ENCODE assay signal across 16 cellular contexts in the genomic region with DNA sequence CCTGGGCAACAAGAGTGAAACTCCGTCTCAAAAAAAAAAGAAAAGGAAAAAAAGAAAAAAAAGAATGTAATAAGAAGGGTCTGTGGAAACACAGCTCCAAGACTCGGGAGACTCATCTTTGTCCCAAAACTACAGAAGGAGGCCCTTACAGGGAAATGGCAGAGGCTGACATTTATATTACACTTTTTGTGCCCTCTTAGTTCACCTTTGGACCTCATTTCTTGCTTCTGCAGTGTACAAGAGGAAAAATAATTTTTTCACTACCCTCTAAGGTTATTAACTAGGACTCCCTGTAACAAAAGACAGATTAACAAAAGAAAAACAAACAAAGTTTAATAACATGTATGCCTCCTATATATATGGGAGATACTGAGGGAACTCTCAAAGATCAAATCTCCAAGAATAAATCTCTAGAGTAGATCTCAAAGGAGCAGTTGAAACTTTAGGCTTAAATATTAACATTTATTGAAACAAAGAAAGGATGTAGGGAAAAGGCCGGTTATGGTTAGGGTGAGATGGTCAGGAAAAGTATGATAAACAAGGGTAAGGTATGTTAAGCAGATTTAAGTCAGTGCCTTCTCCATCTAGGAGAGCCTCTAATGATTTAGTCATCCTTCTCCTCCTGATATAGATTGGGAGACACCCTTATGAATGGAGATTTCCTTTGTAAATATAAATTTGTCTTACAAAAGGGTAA.
DNase-seq lines count a peak whose midpoint lies in the region; ATAC-seq, FAIRE-seq and TF ChIP-seq lines count a peak whose summit lies in the region.
"Had no signal": no experiment of that assay in that cellular context is flagged by ENCODE, and none has a peak within 500 bp of the region (broad histone marks: within the 10 kb centered on the region; RNA-seq: fewer than 3 reads in every experiment).

No MANE protein-coding gene starts in this region.

- WGBS in HepG2 (ENCODE audit: low lambda C conversion rate) = 14% methylated on average over 3 of the region's 3 CpGs
- WGBS in right lobe of liver (ENCODE audit: insufficient coverage, low coverage, low lambda C conversion rate, missing lambda C conversion rate) = 71% methylated on average over 2 of the region's 3 CpGs
- 41% methylated on average over 2 of the region's 3 CpGs for WGBS in K562 (ENCODE audit: insufficient coverage, low coverage, missing lambda C conversion rate)
- WGBS in small intestine, 3 donors = 37 to 61% (median 58%) methylated on average over 3 of the region's 3 CpGs
- 59 to 74% methylated on average over 3 of the region's 3 CpGs for WGBS in tibial nerve, 2 donors

- intact Hi-C loops in HepG2 (cut with micrococcal nuclease; ENCODE audit: unreplicated experiment) = no loop called here
- intact Hi-C loops in right lobe of liver (cut with DNase I) = no loop called here
- intact Hi-C loops in K562 (cut with micrococcal nuclease) = no loop called here
- intact Hi-C loops in activated CD4-positive, alpha-beta T cell treated with anti-CD3 and anti-CD28 coated beads, Interleukin-2, amount 10 ng/mL, durations not matched to agents 24 days and 14 days (cut with micrococcal nuclease) = no loop called here

- H3K27ac ChIP-seq in HepG2 (ENCODE audit: extremely low read length, insufficient read depth, low read length) (no peak overlapping the region), right lobe of liver (no peak overlapping the region), K562 (ENCODE audit: extremely low read depth, low read depth, low read length) (peak overlapping the region; percentile 69; the same call in 2 of the 3 replicates), small intestine (ENCODE audit: low read depth in 1 of 2, low read length in 1 of 2) (no peak overlapping the region), tibial nerve (no peak overlapping the region)
- H3K27ac ChIP-seq: BLaER1 treated with 17β-estradiol and CSF1 and Interleukin-3, amounts not matched to agents 10 nM and 100 nM had no signal

- TF ChIP-seq POLR2A in HepG2 (IDR thresholded peaks at IDR 0.05; ENCODE audit: insufficient read depth in 1 of 2, low read depth in 2 of 2, low read length in 2 of 2) = no peak
- no peak for TF ChIP-seq POLR2A in right lobe of liver (IDR thresholded peaks at IDR 0.05)
- no peak for TF ChIP-seq POLR2A in K562 (conservative IDR thresholded peaks at IDR 0.05)
- TF ChIP-seq POLR2A in tibial nerve (IDR thresholded peaks at IDR 0.05) = no peak

- CTCF ChIA-PET in HepG2 (lab: Yijun Ruan, JAX; ENCODE audit: low intra/inter-chr PET ratio, low total read pairs) = no interaction called here
- CTCF ChIA-PET in K562 (lab: Yijun Ruan, JAX; ENCODE audit: low intra/inter-chr PET ratio) = no interaction called here

- peaks cover 11% of the 10 kb centered on the region for H3K9me3 Mint-ChIP-seq in activated CD4-positive, alpha-beta T cell treated with anti-CD3 and anti-CD28 coated beads, Interleukin-2, amount 10 ng/mL, durations not matched to agents 24 days and 14 days

- H3K36me3 Mint-ChIP-seq in activated CD4-positive, alpha-beta T cell treated with anti-CD3 and anti-CD28 coated beads, Interleukin-2, amount 10 ng/mL, durations not matched to agents 24 days and 14 days (ENCODE audit: low read depth) = no peaks in the 10 kb centered on the region
- H3K36me3 Mint-ChIP-seq: CD4-positive, CD25-positive, alpha-beta regulatory T cell had no signal

- TF ChIP-seq CTCF in HepG2 (CRISPR knock-in tag; IDR thresholded peaks at IDR 0.05) (no peak), right lobe of liver (IDR thresholded peaks at IDR 0.05) (no peak), K562 (IDR thresholded peaks at IDR 0.05 in 2 of 3, conservative IDR thresholded peaks at IDR 0.05 in 1 of 3; ENCODE audit: insufficient read depth in 2 of 3, low read depth in 1 of 3, low read length in 3 of 3) (no peak), tibial nerve (IDR thresholded peaks at IDR 0.05) (no peak)

- H3K4me3 ChIP-seq in HepG2 (replicated peaks in 1 of 3; ENCODE audit: insufficient read depth in 1 of 3, low read depth in 2 of 3, low read length in 3 of 3) = no peak overlapping the region
- no peak overlapping the region for H3K4me3 ChIP-seq in right lobe of liver
- no peak overlapping the region for H3K4me3 ChIP-seq in K562
- H3K4me3 ChIP-seq in small intestine (ENCODE audit: low read depth in 1 of 2, low read length in 2 of 2) = no peak overlapping the region
- no peak overlapping the region for H3K4me3 ChIP-seq in tibial nerve
- H3K4me3 ChIP-seq: BLaER1 treated with 17β-estradiol and CSF1 and Interleukin-3, amounts not matched to agents 10 nM and 100 nM had no signal

- H3K9ac ChIP-seq in HepG2 (ENCODE audit: insufficient read depth, low read depth, low read length) (no peak overlapping the region), K562 (ENCODE audit: insufficient read depth in 1 of 2, low read depth in 2 of 2, low read length in 2 of 2) (peak overlapping the region in 1 of 2 experiments; percentile 21; a peak in 1 of 4 replicates)
- H3K9ac ChIP-seq: BLaER1 treated with 17β-estradiol and CSF1 and Interleukin-3, amounts not matched to agents 10 nM and 100 nM had no signal

- H3K4me1 ChIP-seq in HepG2 (ENCODE audit: insufficient read depth, low read length) (peaks cover 15% of the 10 kb centered on the region), right lobe of liver (no peaks in the 10 kb centered on the region), K562 (replicated peaks in 1 of 2; ENCODE audit: control insufficient read depth in 2 of 2, insufficient read depth in 2 of 2, low read length in 2 of 2) (peaks cover 0 to 9% of the 10 kb centered on the region in 2 experiments; a peak in 3 of 5 replicates), small intestine (ENCODE audit: control insufficient read depth in 2 of 2, insufficient read depth in 1 of 2, low read depth in 1 of 2, low read length in 1 of 2) (no peaks in the 10 kb centered on the region), tibial nerve (no peaks in the 10 kb centered on the region)

- BruUV-seq in HepG2 (replicated peaks; lab: Mats Ljungman, UMichigan) = no TSS peak
- BruUV-seq in K562 (replicated peaks; lab: Mats Ljungman, UMichigan) = no TSS peak

- TF ChIP-seq EP300 in HepG2 (IDR thresholded peaks at IDR 0.05; ENCODE audit: low read depth in 2 of 2, low read length in 2 of 2) (no peak), HepG2 (CRISPR knock-in tag; IDR thresholded peaks at IDR 0.05; ENCODE audit: borderline replicate concordance) (no peak), K562 (IDR thresholded peaks at IDR 0.05; ENCODE audit: low read length) (no peak), tibial nerve (IDR thresholded peaks at IDR 0.05) (no peak)

- H3K4me1 Mint-ChIP-seq in activated CD4-positive, alpha-beta T cell treated with anti-CD3 and anti-CD28 coated beads, Interleukin-2, amount 10 ng/mL, durations not matched to agents 24 days and 14 days = no peaks in the 10 kb centered on the region
- H3K4me1 Mint-ChIP-seq: CD4-positive, CD25-positive, alpha-beta regulatory T cell had no signal

- FAIRE-seq in HepG2 (lab: Jason Lieb, UNC) (no peak), K562 (lab: Jason Lieb, UNC) (no peak), small intestine (lab: Jason Lieb, UNC) (no peak)
- FAIRE-seq: H54 had no signal

- in situ Hi-C loops in HepG2 (cut with HindIII; ENCODE audit: extremely low pct_ligation_motif_present, low pct_unique_long_range_greater_than_20kb) (no loop called here), K562 (cut with MboI) (no loop called here)

- H3K4me2 ChIP-seq in HepG2 (ENCODE audit: low read depth, low read length) (peak overlapping the region; percentile 9; the same call in 1 of the 2 replicates), K562 (ENCODE audit: insufficient read depth, low read length) (peak overlapping the region; percentile 28; the same call in 1 of the 2 replicates)
- H3K4me2 ChIP-seq: BLaER1 treated with 17β-estradiol and CSF1 and Interleukin-3, amounts not matched to agents 10 nM and 100 nM had no signal

- DNase-seq in HepG2 (ENCODE audit: low spot score) (no peak), right lobe of liver (no peak), K562 (ENCODE audit: extremely low read depth in 1 of 4, low spot score in 3 of 4) (no peak), kidney tubule cell (ENCODE audit: low spot score) (peak; percentile 24), small intestine (peak; percentile 17), NCI-H82 treated with DMSO at 0.1 percent for 48 hours (lab: John Stamatoyannopoulos, UW; ENCODE audit: unreplicated experiment) (no peak), tibial nerve (ENCODE audit: low spot score in 2 of 2) (no peak)
- DNase-seq in activated CD4-positive, alpha-beta T cell treated with anti-CD3 and anti-CD28 coated beads, Interleukin-2, amount 10 ng/mL, durations not matched to agents 24 days and 14 days = no peak
- DNase-seq: 8988T; ACHN; Calu3; CD4-positive, CD25-positive, alpha-beta regulatory T cell; DMS 273 treated with DMSO at 0.1 percent for 48 hours had no signal

- no peaks in the 10 kb centered on the region for H3K27me3 ChIP-seq in HepG2 (ENCODE audit: control insufficient read depth in 1 of 2, insufficient read depth in 2 of 2, low read length in 2 of 2)
- no peaks in the 10 kb centered on the region for H3K27me3 ChIP-seq in right lobe of liver
- no peaks in the 10 kb centered on the region for H3K27me3 ChIP-seq in K562 (ENCODE audit: control insufficient read depth in 2 of 2, insufficient read depth in 2 of 2, low read length in 2 of 2)
- no peaks in the 10 kb centered on the region for H3K27me3 ChIP-seq in small intestine (ENCODE audit: control insufficient read depth in 2 of 2, insufficient read depth in 2 of 2, low read length in 2 of 2)
- H3K27me3 ChIP-seq in tibial nerve = no peaks in the 10 kb centered on the region
- H3K27me3 ChIP-seq: BLaER1 treated with 17β-estradiol and CSF1 and Interleukin-3, amounts not matched to agents 10 nM and 100 nM had no signal

- TF ChIP-seq RAD21 in HepG2 (CRISPR knock-in tag; IDR thresholded peaks at IDR 0.05) (no peak), K562 (CRISPR knock-in tag; conservative IDR thresholded peaks at IDR 0.05 in 1 of 2, IDR thresholded peaks at IDR 0.05 in 1 of 2) (no peak)

- no peaks in the 10 kb centered on the region for H4K20me1 ChIP-seq in HepG2 (ENCODE audit: insufficient read depth, low read length)
- H4K20me1 ChIP-seq in K562 (replicated peaks; ENCODE audit: control insufficient read depth, insufficient read depth, low read length) = no peaks in the 10 kb centered on the region
- H4K20me1 ChIP-seq: BLaER1 treated with 17β-estradiol and CSF1 and Interleukin-3, amounts not matched to agents 10 nM and 100 nM had no signal

- no peak overlapping the region for H2AFZ ChIP-seq in HepG2 (ENCODE audit: low read length)
- peak overlapping the region; percentile 65 for H2AFZ ChIP-seq in K562 (ENCODE audit: low read depth, low read length)

- H3K9me3 ChIP-seq in HepG2 (ENCODE audit: low read length) (peaks cover 11% of the 10 kb centered on the region; the same call in 1 of the 2 replicates), right lobe of liver (no peaks in the 10 kb centered on the region), K562 (replicated peaks; ENCODE audit: control insufficient read depth, insufficient read depth, low read depth, low read length) (peaks cover 20% of the 10 kb centered on the region), small intestine (ENCODE audit: control insufficient read depth, low read depth) (no peaks in the 10 kb centered on the region), tibial nerve (no peaks in the 10 kb centered on the region)

- H3K4me3 Mint-ChIP-seq in activated CD4-positive, alpha-beta T cell treated with anti-CD3 and anti-CD28 coated beads, Interleukin-2, amount 10 ng/mL, durations not matched to agents 24 days and 14 days = no peak overlapping the region
- H3K4me3 Mint-ChIP-seq: CD4-positive, CD25-positive, alpha-beta regulatory T cell had no signal

- H3K36me3 ChIP-seq in HepG2 (replicated peaks in 1 of 2; ENCODE audit: control insufficient read depth in 1 of 2, insufficient read depth in 2 of 2, low read length in 2 of 2) = no peaks in the 10 kb centered on the region
- H3K36me3 ChIP-seq in right lobe of liver = no peaks in the 10 kb centered on the region
- H3K36me3 ChIP-seq in K562 (ENCODE audit: control insufficient read depth, insufficient read depth, low read length) = no peaks in the 10 kb centered on the region
- H3K36me3 ChIP-seq in small intestine (ENCODE audit: control insufficient read depth in 2 of 2, insufficient read depth in 2 of 2, low read length in 2 of 2) = no peaks in the 10 kb centered on the region
- H3K36me3 ChIP-seq in tibial nerve = no peaks in the 10 kb centered on the region
- H3K36me3 ChIP-seq: BLaER1 treated with 17β-estradiol and CSF1 and Interleukin-3, amounts not matched to agents 10 nM and 100 nM had no signal

- ATAC-seq in HepG2 (no peak), right lobe of liver (no peak), K562 (peak; percentile 21; the same call in 1 of the 3 replicates)
- ATAC-seq: HCT116 had no signal

- no peaks in the 10 kb centered on the region for H3K79me2 ChIP-seq in HepG2 (ENCODE audit: insufficient read depth, low read length)
- no peaks in the 10 kb centered on the region for H3K79me2 ChIP-seq in K562 (ENCODE audit: control insufficient read depth, insufficient read depth, low read length)

- H3K27ac Mint-ChIP-seq in activated CD4-positive, alpha-beta T cell treated with anti-CD3 and anti-CD28 coated beads, Interleukin-2, amount 10 ng/mL, durations not matched to agents 24 days and 14 days = no peak overlapping the region
- H3K27ac Mint-ChIP-seq: CD4-positive, CD25-positive, alpha-beta regulatory T cell had no signal

- peaks cover 7% of the 10 kb centered on the region for H3K27me3 Mint-ChIP-seq in activated CD4-positive, alpha-beta T cell treated with anti-CD3 and anti-CD28 coated beads, Interleukin-2, amount 10 ng/mL, durations not matched to agents 24 days and 14 days

- POLR2A ChIA-PET in HepG2 (lab: Yijun Ruan, JAX) = no interaction called here
- POLR2A ChIA-PET in K562 (lab: Yijun Ruan, JAX) = interaction anchor here (0.7 to 1.5 kb wide), 4 partner anchors 9 to 123 kb away, joined by 3 to 5 read pairs (median 4); no protein-coding TSS in a partner anchor

- H3K9me1 ChIP-seq in K562 (ENCODE audit: control insufficient read depth, insufficient read depth, low read length) = no peaks in the 10 kb centered on the region

Comparison
In these comparisons a context has a peak if more than half of its experiments do, and no peak if none do; other contexts are left out.
1. DNase-seq: peak in kidney tubule cell (single experiment) and small intestine (single experiment); none in HepG2 (single experiment), right lobe of liver (0 of 3), K562 (0 of 4), activated CD4-positive, alpha-beta T cell treated with anti-CD3 and anti-CD28 coated beads, Interleukin-2, amount 10 ng/mL, durations not matched to agents 24 days and 14 days (single experiment), NCI-H82 treated with DMSO at 0.1 percent for 48 hours (single experiment) and tibial nerve (0 of 2).